Comparison of ENCODE assay signal across 1 cellular context in the genomic region with DNA sequence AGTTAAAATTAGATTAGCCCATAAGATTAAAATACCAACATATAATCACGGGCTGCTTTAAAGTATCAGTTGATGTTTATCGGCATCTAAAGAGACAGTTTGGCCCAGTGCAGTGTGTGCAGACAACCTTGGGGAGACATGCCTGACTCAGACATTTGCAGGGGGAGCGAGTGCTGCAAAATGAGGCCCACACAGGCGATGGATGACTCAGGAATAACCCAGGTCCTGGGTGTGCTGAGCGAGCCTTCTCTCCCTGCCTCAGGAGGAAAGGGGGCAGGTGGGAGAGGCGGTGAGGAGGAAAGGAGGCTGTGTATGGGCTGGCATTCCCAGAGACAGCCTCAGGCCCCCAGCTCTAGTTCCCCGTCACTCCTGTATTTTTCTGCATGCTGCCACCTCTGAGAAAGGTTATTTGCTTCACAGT.
TF ChIP-seq lines count a peak whose summit lies in the region.

No MANE protein-coding gene starts in this region.

TF ChIP-seq in K562, 482 proteins besides CTCF, POLR2A, EP300 and RAD21 (continued from another document):
- TF ChIP-seq ARID1B (IDR thresholded peaks at IDR 0.05) = peak; percentile 79
- no peak for TF ChIP-seq POLR3G (IDR thresholded peaks at IDR 0.05; ENCODE audit: extremely low read depth, insufficient read length, insufficient replicate concordance)
- no peak for TF ChIP-seq SP1 (CRISPR knock-in tag; IDR thresholded peaks at IDR 0.05)
- no peak for TF ChIP-seq FOXK1 (CRISPR knock-in tag; IDR thresholded peaks at IDR 0.05; ENCODE audit: borderline replicate concordance)
- no peak for TF ChIP-seq GABPB2 (CRISPR knock-in tag; conservative IDR thresholded peaks at IDR 0.05)
- TF ChIP-seq YY1 (IDR thresholded peaks at IDR 0.05; ENCODE audit: borderline replicate concordance in 1 of 3, control insufficient read depth in 1 of 3, extremely low read depth in 1 of 3, insufficient read depth in 3 of 3, insufficient read length in 1 of 3, insufficient replicate concordance in 2 of 3, low read depth in 1 of 3, low read length in 2 of 3) = peak in 1 of 3 experiments; percentile 68
- TF ChIP-seq MYC (IDR thresholded peaks at IDR 0.05; ENCODE audit: low read depth, low read length) = peak; percentile 57
- TF ChIP-seq MYC (CRISPR knock-in tag; IDR thresholded peaks at IDR 0.05; ENCODE audit: borderline replicate concordance, low read depth) = no peak
- peak in 1 of 2 experiments; percentile 79; a peak in 1 of 4 replicates for TF ChIP-seq RCOR1 (IDR thresholded peaks at IDR 0.05; ENCODE audit: borderline replicate concordance in 1 of 2, low read depth in 2 of 2, low read length in 2 of 2)
- TF ChIP-seq TGIF2 (CRISPR knock-in tag; IDR thresholded peaks at IDR 0.05) = no peak
- TF ChIP-seq FOXA3 (CRISPR knock-in tag; conservative IDR thresholded peaks at IDR 0.05 in 1 of 2, IDR thresholded peaks at IDR 0.05 in 1 of 2) = no peak
- no peak for TF ChIP-seq RNF219 (CRISPR knock-in tag; IDR thresholded peaks at IDR 0.05)
- TF ChIP-seq, protein P1, sequence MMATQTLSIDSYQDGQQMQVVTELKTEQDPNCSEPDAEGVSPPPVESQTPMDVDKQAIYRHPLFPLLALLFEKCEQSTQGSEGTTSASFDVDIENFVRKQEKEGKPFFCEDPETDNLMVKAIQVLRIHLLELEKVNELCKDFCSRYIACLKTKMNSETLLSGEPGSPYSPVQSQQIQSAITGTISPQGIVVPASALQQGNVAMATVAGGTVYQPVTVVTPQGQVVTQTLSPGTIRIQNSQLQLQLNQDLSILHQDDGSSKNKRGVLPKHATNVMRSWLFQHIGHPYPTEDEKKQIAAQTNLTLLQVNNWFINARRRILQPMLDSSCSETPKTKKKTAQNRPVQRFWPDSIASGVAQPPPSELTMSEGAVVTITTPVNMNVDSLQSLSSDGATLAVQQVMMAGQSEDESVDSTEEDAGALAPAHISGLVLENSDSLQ (IDR thresholded peaks at IDR 0.05) = 0 out of 2 replicates have a peak, but pooled peaks have one; percentile 19
- no peak for TF ChIP-seq NR3C1 (CRISPR knock-in tag; IDR thresholded peaks at IDR 0.05)
- TF ChIP-seq FOSL1 (tag; conservative IDR thresholded peaks at IDR 0.05) = peak; percentile 94
- TF ChIP-seq NRF1 (conservative IDR thresholded peaks at IDR 0.05 in 1 of 2, IDR thresholded peaks at IDR 0.05 in 1 of 2) = peak in 1 of 2 experiments; percentile 17; a peak in 1 of 4 replicates
- TF ChIP-seq ZNF174 (CRISPR knock-in tag; IDR thresholded peaks at IDR 0.05) = no peak
- no peak for TF ChIP-seq RFX5 (IDR thresholded peaks at IDR 0.05; ENCODE audit: low read depth, low read length)
- peak; percentile 51; the same call in 1 of the 2 replicates for TF ChIP-seq JUN (IDR thresholded peaks at IDR 0.05; ENCODE audit: borderline replicate concordance, low read depth, low read length)
- TF ChIP-seq JUN (CRISPR knock-in tag; IDR thresholded peaks at IDR 0.05; ENCODE audit: borderline replicate concordance) = no peak
- TF ChIP-seq NBN (IDR thresholded peaks at IDR 0.05; ENCODE audit: low read depth) = 0 out of 2 replicates have a peak, but pooled peaks have one; percentile 36
- peak; percentile 42 for TF ChIP-seq EGR1 (conservative IDR thresholded peaks at IDR 0.05)
- TF ChIP-seq CXXC5 (CRISPR knock-in tag; IDR thresholded peaks at IDR 0.05) = 0 out of 2 replicates have a peak, but pooled peaks have one; percentile 30
- TF ChIP-seq NCOR1 (IDR thresholded peaks at IDR 0.05) = peak; percentile 32; the same call in 1 of the 2 replicates
- peak; percentile 30 for TF ChIP-seq KDM5B (IDR thresholded peaks at IDR 0.05; ENCODE audit: insufficient replicate concordance, low read depth, low read length)
- TF ChIP-seq ASH1L (IDR thresholded peaks at IDR 0.05; ENCODE audit: borderline replicate concordance, low read depth, partially characterized antibody) = no peak
- no peak for TF ChIP-seq ZNF263 (CRISPR knock-in tag; IDR thresholded peaks at IDR 0.05; ENCODE audit: borderline replicate concordance)
- peak; percentile 73; the same call in 1 of the 2 replicates for TF ChIP-seq SMARCE1 (IDR thresholded peaks at IDR 0.05)
- TF ChIP-seq SMARCA5 (IDR thresholded peaks at IDR 0.05) = no peak
- peak; percentile 72; the same call in 1 of the 2 replicates for TF ChIP-seq MTA1 (IDR thresholded peaks at IDR 0.05; ENCODE audit: borderline replicate concordance)
- TF ChIP-seq ZBTB7A (IDR thresholded peaks at IDR 0.05; ENCODE audit: borderline replicate concordance, control insufficient read depth, low read depth, low read length) = peak; percentile 58; the same call in 1 of the 2 replicates
TF ChIP-seq in K562: peak in this region for 49.
